ENCODE assay signal across 1 cellular context in genomic region chr5:43997647-43998251, GRCh38.
A peak's percentile ranks its signal among the peaks of the same experiment; 100 is the strongest.
TF ChIP-seq lines count a peak whose summit lies in the region.

No MANE protein-coding gene starts in this region.

TF ChIP-seq in HepG2, 621 proteins besides CTCF, POLR2A, EP300 and RAD21 (continued from another document and continues in another):
- TF ChIP-seq ZNF687 (CRISPR knock-in tag; IDR thresholded peaks at IDR 0.05), result no peak
- TF ChIP-seq ERF (CRISPR knock-in tag; IDR thresholded peaks at IDR 0.05), result peak; percentile 81
- no peak for TF ChIP-seq MXI1 (IDR thresholded peaks at IDR 0.05; ENCODE audit: borderline replicate concordance, low read depth, low read length)
- TF ChIP-seq SMARCC2 (IDR thresholded peaks at IDR 0.05), result no peak
- no peak for TF ChIP-seq ARHGAP35 (CRISPR knock-in tag; IDR thresholded peaks at IDR 0.05; ENCODE audit: borderline replicate concordance)
- TF ChIP-seq, protein P1, sequence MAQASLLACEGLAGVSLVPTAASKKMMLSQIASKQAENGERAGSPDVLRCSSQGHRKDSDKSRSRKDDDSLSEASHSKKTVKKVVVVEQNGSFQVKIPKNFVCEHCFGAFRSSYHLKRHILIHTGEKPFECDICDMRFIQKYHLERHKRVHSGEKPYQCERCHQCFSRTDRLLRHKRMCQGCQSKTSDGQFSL (CRISPR knock-in tag; IDR thresholded peaks at IDR 0.05), result no peak
- TF ChIP-seq ZNF790 (CRISPR knock-in tag; IDR thresholded peaks at IDR 0.05; ENCODE audit: borderline replicate concordance), result no peak
- TF ChIP-seq CCAR2 (optimal IDR thresholded peaks at IDR 0.05; ENCODE audit: low read depth, low read length), result no peak
- no peak for TF ChIP-seq ZNF773 (CRISPR knock-in tag; IDR thresholded peaks at IDR 0.05; ENCODE audit: borderline replicate concordance)
- no peak for TF ChIP-seq MAFK (conservative IDR thresholded peaks at IDR 0.05 in 1 of 2, IDR thresholded peaks at IDR 0.05 in 1 of 2; ENCODE audit: low read length in 2 of 2)
- TF ChIP-seq, protein P2, sequence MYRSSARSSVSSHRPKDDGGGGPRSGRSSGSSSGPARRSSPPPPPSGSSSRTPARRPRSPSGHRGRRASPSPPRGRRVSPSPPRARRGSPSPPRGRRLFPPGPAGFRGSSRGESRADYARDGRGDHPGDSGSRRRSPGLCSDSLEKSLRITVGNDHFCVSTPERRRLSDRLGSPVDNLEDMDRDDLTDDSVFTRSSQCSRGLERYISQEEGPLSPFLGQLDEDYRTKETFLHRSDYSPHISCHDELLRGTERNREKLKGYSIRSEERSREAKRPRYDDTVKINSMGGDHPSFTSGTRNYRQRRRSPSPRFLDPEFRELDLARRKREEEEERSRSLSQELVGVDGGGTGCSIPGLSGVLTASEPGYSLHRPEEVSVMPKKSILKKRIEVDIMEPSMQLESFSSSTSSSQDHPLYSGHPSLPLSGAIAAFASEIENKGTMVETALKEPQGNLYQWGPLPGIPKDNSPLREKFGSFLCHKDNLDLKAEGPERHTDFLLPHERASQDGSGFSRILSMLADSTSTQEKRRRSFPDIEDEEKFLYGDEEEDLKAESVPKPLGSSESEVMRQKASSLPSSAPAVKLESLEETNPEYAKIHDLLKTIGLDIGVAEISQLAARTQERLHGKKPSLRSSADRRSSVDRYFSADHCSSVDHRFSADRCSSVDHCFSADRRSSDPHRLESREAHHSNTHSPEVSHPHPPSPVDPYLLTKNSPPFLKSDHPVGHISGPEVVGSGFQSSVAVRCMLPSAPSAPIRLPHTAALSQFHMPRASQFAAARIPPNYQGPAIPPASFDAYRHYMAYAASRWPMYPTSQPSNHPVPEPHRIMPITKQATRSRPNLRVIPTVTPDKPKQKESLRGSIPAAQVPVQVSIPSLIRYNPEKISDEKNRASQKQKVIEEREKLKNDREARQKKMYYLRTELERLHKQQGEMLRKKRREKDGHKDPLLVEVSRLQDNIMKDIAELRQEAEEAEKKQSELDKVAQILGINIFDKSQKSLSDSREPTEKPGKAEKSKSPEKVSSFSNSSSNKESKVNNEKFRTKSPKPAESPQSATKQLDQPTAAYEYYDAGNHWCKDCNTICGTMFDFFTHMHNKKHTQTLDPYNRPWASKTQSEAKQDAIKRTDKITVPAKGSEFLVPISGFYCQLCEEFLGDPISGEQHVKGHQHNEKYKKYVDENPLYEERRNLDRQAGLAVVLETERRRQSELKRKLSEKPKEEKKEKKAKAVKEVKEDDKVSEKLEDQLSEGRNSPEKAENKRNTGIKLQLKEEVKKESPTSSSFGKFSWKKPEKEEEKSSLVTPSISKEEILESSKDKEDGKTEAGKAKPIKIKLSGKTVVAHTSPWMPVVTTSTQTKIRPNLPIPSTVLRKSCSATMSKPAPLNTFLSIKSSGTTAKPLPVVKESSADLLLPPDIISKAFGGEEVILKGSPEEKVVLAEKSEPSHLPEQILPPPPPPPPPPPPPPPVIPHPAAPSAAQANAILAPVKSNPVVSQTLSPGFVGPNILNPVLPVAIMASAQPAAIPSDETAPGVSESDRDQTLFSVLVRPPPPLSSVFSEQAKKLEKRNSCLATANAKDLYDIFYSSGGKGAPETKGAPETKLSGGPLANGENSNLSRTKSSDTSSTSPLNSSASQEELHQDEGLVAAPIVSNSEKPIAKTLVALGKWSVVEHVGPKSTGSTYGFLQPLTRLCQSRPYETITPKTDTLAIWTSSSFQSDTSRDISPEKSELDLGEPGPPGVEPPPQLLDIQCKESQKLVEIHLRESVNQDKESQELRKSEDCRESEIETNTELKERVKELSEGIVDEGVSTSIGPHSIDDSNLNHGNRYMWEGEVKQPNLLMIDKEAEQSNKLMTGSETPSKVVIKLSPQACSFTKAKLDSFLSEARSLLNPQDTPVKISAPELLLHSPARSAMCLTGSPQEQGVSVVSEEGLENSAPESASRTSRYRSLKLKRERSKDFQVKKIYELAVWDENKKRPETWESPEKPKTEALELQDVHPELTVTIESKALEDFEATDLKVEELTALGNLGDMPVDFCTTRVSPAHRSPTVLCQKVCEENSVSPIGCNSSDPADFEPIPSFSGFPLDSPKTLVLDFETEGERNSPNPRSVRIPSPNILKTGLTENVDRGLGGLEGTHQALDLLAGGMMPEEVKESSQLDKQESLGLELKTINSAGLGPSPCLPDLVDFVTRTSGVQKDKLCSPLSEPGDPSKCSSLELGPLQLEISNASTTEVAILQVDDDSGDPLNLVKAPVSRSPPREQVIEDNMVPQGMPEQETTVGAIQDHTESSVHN (CRISPR knock-in tag; IDR thresholded peaks at IDR 0.05), result no peak; the same call in 1 of the 2 replicates
- peak; percentile 75; the same call in 1 of the 2 replicates for TF ChIP-seq POGK (CRISPR knock-in tag; conservative IDR thresholded peaks at IDR 0.05)
- TF ChIP-seq RFX5 (IDR thresholded peaks at IDR 0.05; ENCODE audit: low read depth, low read length), result no peak
- TF ChIP-seq ZSCAN21 (CRISPR knock-in tag; IDR thresholded peaks at IDR 0.05; ENCODE audit: borderline replicate concordance), result no peak
- TF ChIP-seq, protein P3, sequence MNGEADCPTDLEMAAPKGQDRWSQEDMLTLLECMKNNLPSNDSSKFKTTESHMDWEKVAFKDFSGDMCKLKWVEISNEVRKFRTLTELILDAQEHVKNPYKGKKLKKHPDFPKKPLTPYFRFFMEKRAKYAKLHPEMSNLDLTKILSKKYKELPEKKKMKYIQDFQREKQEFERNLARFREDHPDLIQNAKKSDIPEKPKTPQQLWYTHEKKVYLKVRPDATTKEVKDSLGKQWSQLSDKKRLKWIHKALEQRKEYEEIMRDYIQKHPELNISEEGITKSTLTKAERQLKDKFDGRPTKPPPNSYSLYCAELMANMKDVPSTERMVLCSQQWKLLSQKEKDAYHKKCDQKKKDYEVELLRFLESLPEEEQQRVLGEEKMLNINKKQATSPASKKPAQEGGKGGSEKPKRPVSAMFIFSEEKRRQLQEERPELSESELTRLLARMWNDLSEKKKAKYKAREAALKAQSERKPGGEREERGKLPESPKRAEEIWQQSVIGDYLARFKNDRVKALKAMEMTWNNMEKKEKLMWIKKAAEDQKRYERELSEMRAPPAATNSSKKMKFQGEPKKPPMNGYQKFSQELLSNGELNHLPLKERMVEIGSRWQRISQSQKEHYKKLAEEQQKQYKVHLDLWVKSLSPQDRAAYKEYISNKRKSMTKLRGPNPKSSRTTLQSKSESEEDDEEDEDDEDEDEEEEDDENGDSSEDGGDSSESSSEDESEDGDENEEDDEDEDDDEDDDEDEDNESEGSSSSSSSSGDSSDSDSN (CRISPR knock-in tag; IDR thresholded peaks at IDR 0.05), result no peak
- TF ChIP-seq ZMAT3 (CRISPR knock-in tag; conservative IDR thresholded peaks at IDR 0.05), result peak; percentile 60; the same call in 1 of the 2 replicates
- no peak for TF ChIP-seq ZNF382 (CRISPR knock-in tag; IDR thresholded peaks at IDR 0.05; ENCODE audit: borderline replicate concordance)
- peak; percentile 100 for TF ChIP-seq ZBTB26 (CRISPR knock-in tag; IDR thresholded peaks at IDR 0.05; ENCODE audit: borderline replicate concordance)
- no peak for TF ChIP-seq TOPORS (CRISPR knock-in tag; IDR thresholded peaks at IDR 0.05)
- TF ChIP-seq ZFP82 (CRISPR knock-in tag; IDR thresholded peaks at IDR 0.05; ENCODE audit: borderline replicate concordance), result no peak
- TF ChIP-seq SAP130 (CRISPR knock-in tag; IDR thresholded peaks at IDR 0.05; ENCODE audit: low read depth), result peak; percentile 80
- TF ChIP-seq ZNF546 (CRISPR knock-in tag; conservative IDR thresholded peaks at IDR 0.05), result no peak
- TF ChIP-seq, protein P4, sequence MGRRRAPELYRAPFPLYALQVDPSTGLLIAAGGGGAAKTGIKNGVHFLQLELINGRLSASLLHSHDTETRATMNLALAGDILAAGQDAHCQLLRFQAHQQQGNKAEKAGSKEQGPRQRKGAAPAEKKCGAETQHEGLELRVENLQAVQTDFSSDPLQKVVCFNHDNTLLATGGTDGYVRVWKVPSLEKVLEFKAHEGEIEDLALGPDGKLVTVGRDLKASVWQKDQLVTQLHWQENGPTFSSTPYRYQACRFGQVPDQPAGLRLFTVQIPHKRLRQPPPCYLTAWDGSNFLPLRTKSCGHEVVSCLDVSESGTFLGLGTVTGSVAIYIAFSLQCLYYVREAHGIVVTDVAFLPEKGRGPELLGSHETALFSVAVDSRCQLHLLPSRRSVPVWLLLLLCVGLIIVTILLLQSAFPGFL (CRISPR knock-in tag; IDR thresholded peaks at IDR 0.05), result no peak
- TF ChIP-seq SP4 (CRISPR knock-in tag; IDR thresholded peaks at IDR 0.05), result no peak
- TF ChIP-seq ESRRA (CRISPR knock-in tag; IDR thresholded peaks at IDR 0.05; ENCODE audit: low read depth), result peak; percentile 66; the same call in 1 of the 2 replicates
- TF ChIP-seq RARA (CRISPR knock-in tag; IDR thresholded peaks at IDR 0.05), result peak; percentile 78
- TF ChIP-seq PAF1 (CRISPR knock-in tag; IDR thresholded peaks at IDR 0.05), result no peak
- no peak for TF ChIP-seq ZNF550 (CRISPR knock-in tag; IDR thresholded peaks at IDR 0.05; ENCODE audit: borderline replicate concordance)
- TF ChIP-seq ZNF44 (CRISPR knock-in tag; IDR thresholded peaks at IDR 0.05), result no peak
- TF ChIP-seq, protein P5, sequence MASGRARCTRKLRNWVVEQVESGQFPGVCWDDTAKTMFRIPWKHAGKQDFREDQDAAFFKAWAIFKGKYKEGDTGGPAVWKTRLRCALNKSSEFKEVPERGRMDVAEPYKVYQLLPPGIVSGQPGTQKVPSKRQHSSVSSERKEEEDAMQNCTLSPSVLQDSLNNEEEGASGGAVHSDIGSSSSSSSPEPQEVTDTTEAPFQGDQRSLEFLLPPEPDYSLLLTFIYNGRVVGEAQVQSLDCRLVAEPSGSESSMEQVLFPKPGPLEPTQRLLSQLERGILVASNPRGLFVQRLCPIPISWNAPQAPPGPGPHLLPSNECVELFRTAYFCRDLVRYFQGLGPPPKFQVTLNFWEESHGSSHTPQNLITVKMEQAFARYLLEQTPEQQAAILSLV (CRISPR knock-in tag; IDR thresholded peaks at IDR 0.05; ENCODE audit: borderline replicate concordance), result no peak
- TF ChIP-seq MLXIP (CRISPR knock-in tag; IDR thresholded peaks at IDR 0.05; ENCODE audit: borderline replicate concordance), result no peak
